12 cellular contexts compared by ENCODE assay signal in the genomic region with DNA sequence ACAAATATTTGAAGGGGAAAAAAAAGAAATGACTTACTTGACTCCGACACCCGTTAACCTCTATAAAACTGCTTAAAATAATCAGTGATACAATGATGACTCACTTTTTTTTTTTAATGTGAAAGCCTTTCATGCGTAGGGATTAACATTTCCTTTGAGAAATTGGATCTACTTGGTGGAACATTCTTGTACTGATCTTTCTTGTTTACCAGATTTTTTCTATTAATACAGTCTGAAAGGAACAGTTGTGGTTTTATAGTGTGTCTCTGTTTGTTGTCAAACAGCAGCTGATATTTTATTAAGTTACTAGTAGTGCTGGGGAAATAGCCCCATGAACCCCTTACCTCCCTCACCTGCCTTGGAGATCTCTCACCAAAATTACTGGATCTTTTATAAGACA. TPM values are rescaled to one million over a fixed set of nuclear protein-coding genes. Genes with fewer than 3 reads are reported as not detected.
DNase-seq lines count a peak whose midpoint lies in the region; ATAC-seq and TF ChIP-seq lines count a peak whose summit lies in the region.
"Had no signal": no experiment of that assay in that cellular context is flagged by ENCODE, and none has a peak within 500 bp of the region (broad histone marks: within the 10 kb centered on the region; RNA-seq: fewer than 3 reads in every experiment).

No MANE protein-coding gene starts in this region.

- no peaks in the 10 kb centered on the region for H3K27me3 ChIP-seq in HCT116 (ENCODE audit: insufficient read depth, low read length)
- H3K27me3 ChIP-seq in suprapubic skin: no peaks in the 10 kb centered on the region

- H3K4me1 ChIP-seq in HCT116 (ENCODE audit: control insufficient read depth in 1 of 2, insufficient read depth in 2 of 2, low read length in 2 of 2): peaks cover 13 to 15% of the 10 kb centered on the region in 2 experiments
- H3K4me1 ChIP-seq in suprapubic skin: peaks cover 11% of the 10 kb centered on the region

- RAD21 ChIA-PET in HCT116 (lab: Charles Lee; ENCODE audit: low non-redundant PET in 1 of 2, low total read pairs in 2 of 2, uncharacterized antibody in 2 of 2, unreplicated experiment in 2 of 2): no interaction called here

- H3K79me2 ChIP-seq in HCT116 (ENCODE audit: insufficient read depth, low read length): no peaks in the 10 kb centered on the region

- no peak for TF ChIP-seq EP300 in suprapubic skin (IDR thresholded peaks at IDR 0.05)

- CTCF ChIA-PET in HCT116 (lab: Charles Lee): no interaction called here

- peak overlapping the region; percentile 65 for H3K4me2 ChIP-seq in HCT116 (ENCODE audit: low read length)

- peak; percentile 30 for ATAC-seq in HCT116
- ATAC-seq in HG03280 (IDR thresholded peaks at IDR 0.05; ENCODE audit: unreplicated experiment): no peak

- H3K9me2 ChIP-seq in HCT116 (ENCODE audit: insufficient read depth): no peaks in the 10 kb centered on the region

- WGBS in suprapubic skin: 12% methylated on average over 3 of the region's 3 CpGs

- H3K27ac ChIP-seq in HCT116 (ENCODE audit: low read depth, low read length) (no peak overlapping the region), suprapubic skin (peak overlapping the region; percentile 55)

- in situ Hi-C loops in GM13977 (cut with MboI; ENCODE audit: low pct_unique_long_range_greater_than_20kb, low sequenced_read_pairs, unreplicated experiment): no loop called here

- no peaks in the 10 kb centered on the region for H4K20me1 ChIP-seq in HCT116 (ENCODE audit: insufficient read depth)

- H3K9me3 ChIP-seq in HCT116 (ENCODE audit: control insufficient read depth in 1 of 2, insufficient read depth in 1 of 2, low read depth in 1 of 2, low read length in 2 of 2) (no peaks in the 10 kb centered on the region), suprapubic skin (no peaks in the 10 kb centered on the region)

- H3K36me3 ChIP-seq in HCT116 (ENCODE audit: control insufficient read depth in 1 of 2, insufficient read depth in 2 of 2, low read length in 2 of 2) (no peaks in the 10 kb centered on the region), suprapubic skin (peaks cover 19% of the 10 kb centered on the region)

- TF ChIP-seq POLR2A in HCT116 (IDR thresholded peaks at IDR 0.05; ENCODE audit: borderline replicate concordance, extremely low read depth, insufficient read depth, insufficient read length): no peak
- no peak for TF ChIP-seq POLR2A in suprapubic skin (IDR thresholded peaks at IDR 0.05)

- H2AFZ ChIP-seq in HCT116 (ENCODE audit: low read depth, low read length, poor library complexity, severe bottlenecking): no peak overlapping the region

- no TSS peak for BruUV-seq in HCT116 (replicated peaks; lab: Mats Ljungman, UMichigan)

- peak overlapping the region in 1 of 2 experiments; percentile 12; a peak in 1 of 4 replicates for H3K4me3 ChIP-seq in HCT116 (replicated peaks in 1 of 2; ENCODE audit: low read depth in 1 of 2, low read length in 2 of 2)
- H3K4me3 ChIP-seq in suprapubic skin: no peak overlapping the region

- TF ChIP-seq CTCF in HCT116 (IDR thresholded peaks at IDR 0.05 in 2 of 3, conservative IDR thresholded peaks at IDR 0.05 in 1 of 3; ENCODE audit: borderline replicate concordance in 1 of 3, insufficient read depth in 1 of 3, low read depth in 2 of 3, low read length in 2 of 3) (no peak), suprapubic skin (IDR thresholded peaks at IDR 0.05) (no peak), GM13977 (IDR thresholded peaks at IDR 0.05; ENCODE audit: extremely low read depth, insufficient read depth, missing control alignments) (no peak)

- intact Hi-C loops in HCT116 (cut with micrococcal nuclease): loop anchor here (10.0 kb wide), 1 partner anchor 250 kb away; no protein-coding TSS in a partner anchor

- peak; percentile 13 for DNase-seq in HCT116 (ENCODE audit: low read depth, low spot score)
- DNase-seq in amniotic epithelial cell (ENCODE audit: low read depth): peak; percentile 85
- peak; percentile 59 for DNase-seq in foreskin melanocyte
- DNase-seq in suprapubic skin (ENCODE audit: low spot score in 2 of 2): no peak
- no peak for DNase-seq in NCI-H1694 treated with DMSO at 0.1 percent for 48 hours (lab: John Stamatoyannopoulos, UW)
- DNase-seq in GM13977 (ENCODE audit: low spot score): no peak
- no peak for DNase-seq in HK-2 (ENCODE audit: unreplicated experiment)
- DNase-seq: activated CD4-positive, CD25-positive, alpha-beta regulatory T cell; activated naive CD4-positive, alpha-beta T cell treated with anti-CD3 and anti-CD28 coated beads, Interleukin-2, amount 10 ng/mL, durations not matched to agents 7 days and 5 days; NCI-H1092; stimulated activated CD4-positive, alpha-beta T cell treated with anti-CD3 and anti-CD28 coated beads, Interleukin-4, amount 100 ng/mL, for 1 hour had no signal

- 0 out of 2 replicates have a peak, but pooled peaks have one; percentile 6 for TF ChIP-seq RAD21 in HCT116 (IDR thresholded peaks at IDR 0.05; ENCODE audit: low read depth)

- H3K9ac ChIP-seq in HCT116 (ENCODE audit: low read length): peak overlapping the region; percentile 18; the same call in 1 of the 2 replicates

- POLR2A ChIA-PET in HCT116 (lab: Charles Lee): no interaction called here

TF ChIP-seq in HCT116, 20 proteins besides CTCF, POLR2A, EP300 and RAD21:
- TF ChIP-seq FOSL1 (IDR thresholded peaks at IDR 0.05; ENCODE audit: low read depth) (peak; percentile 84), JUND (IDR thresholded peaks at IDR 0.05) (peak; percentile 77), POLR2AphosphoS5 (IDR thresholded peaks at IDR 0.05; ENCODE audit: low read depth, low read length) (no peak), SIN3A (IDR thresholded peaks at IDR 0.05; ENCODE audit: low read depth) (peak; percentile 46; the same call in 1 of the 2 replicates), CEBPB (IDR thresholded peaks at IDR 0.05; ENCODE audit: low read depth) (peak; percentile 35; the same call in 1 of the 2 replicates), SRF (IDR thresholded peaks at IDR 0.05; ENCODE audit: low read depth) (peak; percentile 47; the same call in 1 of the 2 replicates), SP1 (IDR thresholded peaks at IDR 0.05; ENCODE audit: low read depth) (peak; percentile 68), EGR1 (IDR thresholded peaks at IDR 0.05; ENCODE audit: low read depth) (0 out of 2 replicates have a peak, but pooled peaks have one; percentile 20), TCF7L2 (IDR thresholded peaks at IDR 0.05; ENCODE audit: borderline replicate concordance, extremely low read depth, insufficient read depth, insufficient read length) (peak; percentile 53), ZFX (IDR thresholded peaks at IDR 0.05) (no peak), CBX3 (IDR thresholded peaks at IDR 0.05; ENCODE audit: low read depth) (0 out of 2 replicates have a peak, but pooled peaks have one; percentile 32)
- TF ChIP-seq, protein P1, sequence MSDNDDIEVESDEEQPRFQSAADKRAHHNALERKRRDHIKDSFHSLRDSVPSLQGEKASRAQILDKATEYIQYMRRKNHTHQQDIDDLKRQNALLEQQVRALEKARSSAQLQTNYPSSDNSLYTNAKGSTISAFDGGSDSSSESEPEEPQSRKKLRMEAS (IDR thresholded peaks at IDR 0.05): peak; percentile 20; the same call in 1 of the 2 replicates
- TF ChIP-seq, protein P2, sequence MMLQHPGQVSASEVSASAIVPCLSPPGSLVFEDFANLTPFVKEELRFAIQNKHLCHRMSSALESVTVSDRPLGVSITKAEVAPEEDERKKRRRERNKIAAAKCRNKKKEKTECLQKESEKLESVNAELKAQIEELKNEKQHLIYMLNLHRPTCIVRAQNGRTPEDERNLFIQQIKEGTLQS (IDR thresholded peaks at IDR 0.05): peak; percentile 27; the same call in 1 of the 2 replicates
- TF ChIP-seq, protein P3, sequence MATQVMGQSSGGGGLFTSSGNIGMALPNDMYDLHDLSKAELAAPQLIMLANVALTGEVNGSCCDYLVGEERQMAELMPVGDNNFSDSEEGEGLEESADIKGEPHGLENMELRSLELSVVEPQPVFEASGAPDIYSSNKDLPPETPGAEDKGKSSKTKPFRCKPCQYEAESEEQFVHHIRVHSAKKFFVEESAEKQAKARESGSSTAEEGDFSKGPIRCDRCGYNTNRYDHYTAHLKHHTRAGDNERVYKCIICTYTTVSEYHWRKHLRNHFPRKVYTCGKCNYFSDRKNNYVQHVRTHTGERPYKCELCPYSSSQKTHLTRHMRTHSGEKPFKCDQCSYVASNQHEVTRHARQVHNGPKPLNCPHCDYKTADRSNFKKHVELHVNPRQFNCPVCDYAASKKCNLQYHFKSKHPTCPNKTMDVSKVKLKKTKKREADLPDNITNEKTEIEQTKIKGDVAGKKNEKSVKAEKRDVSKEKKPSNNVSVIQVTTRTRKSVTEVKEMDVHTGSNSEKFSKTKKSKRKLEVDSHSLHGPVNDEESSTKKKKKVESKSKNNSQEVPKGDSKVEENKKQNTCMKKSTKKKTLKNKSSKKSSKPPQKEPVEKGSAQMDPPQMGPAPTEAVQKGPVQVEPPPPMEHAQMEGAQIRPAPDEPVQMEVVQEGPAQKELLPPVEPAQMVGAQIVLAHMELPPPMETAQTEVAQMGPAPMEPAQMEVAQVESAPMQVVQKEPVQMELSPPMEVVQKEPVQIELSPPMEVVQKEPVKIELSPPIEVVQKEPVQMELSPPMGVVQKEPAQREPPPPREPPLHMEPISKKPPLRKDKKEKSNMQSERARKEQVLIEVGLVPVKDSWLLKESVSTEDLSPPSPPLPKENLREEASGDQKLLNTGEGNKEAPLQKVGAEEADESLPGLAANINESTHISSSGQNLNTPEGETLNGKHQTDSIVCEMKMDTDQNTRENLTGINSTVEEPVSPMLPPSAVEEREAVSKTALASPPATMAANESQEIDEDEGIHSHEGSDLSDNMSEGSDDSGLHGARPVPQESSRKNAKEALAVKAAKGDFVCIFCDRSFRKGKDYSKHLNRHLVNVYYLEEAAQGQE (IDR thresholded peaks at IDR 0.05; ENCODE audit: low read depth): no peak
TF ChIP-seq in HCT116: peak in this region for 11.

RNA-seq across cellular contexts. Expression of a gene that starts 40.2 kb away (rescaled TPM):
- total RNA-seq in HCT116 (2021; ENCODE audit: unreplicated experiment): 0.34 TPM
- 0.45 and 0.53 TPM in 2 replicates for polyA plus RNA-seq in HCT116 (2012)
- 10 to 100 TPM in 1 of 4 donors, 1 to 10 TPM in 3; 5.4 to 19.1 (median 7.4) TPM for total RNA-seq in suprapubic skin

RNA-seq across cellular contexts. Expression of a gene that starts 53.7 kb away (rescaled TPM):
- total RNA-seq in HCT116 (2021; ENCODE audit: unreplicated experiment) (74.4 TPM), suprapubic skin (100 to 1,000 TPM in 1 of 4 donors, 10 to 100 TPM in 3; 76.7 to 124 (median 94.5) TPM)
- 21.5 and 25.1 TPM in 2 replicates for polyA plus RNA-seq in HCT116 (2012)

Comparison
In these comparisons a context has a peak if more than half of its experiments do, and no peak if none do; other contexts are left out.
1. DNase-seq: peak in HCT116 (single experiment), amniotic epithelial cell (single experiment) and foreskin melanocyte (single experiment); none in suprapubic skin (0 of 2), NCI-H1694 treated with DMSO at 0.1 percent for 48 hours (single experiment), GM13977 (single experiment) and HK-2 (single experiment).